13 cellular contexts compared by ENCODE assay signal in the genomic region with DNA sequence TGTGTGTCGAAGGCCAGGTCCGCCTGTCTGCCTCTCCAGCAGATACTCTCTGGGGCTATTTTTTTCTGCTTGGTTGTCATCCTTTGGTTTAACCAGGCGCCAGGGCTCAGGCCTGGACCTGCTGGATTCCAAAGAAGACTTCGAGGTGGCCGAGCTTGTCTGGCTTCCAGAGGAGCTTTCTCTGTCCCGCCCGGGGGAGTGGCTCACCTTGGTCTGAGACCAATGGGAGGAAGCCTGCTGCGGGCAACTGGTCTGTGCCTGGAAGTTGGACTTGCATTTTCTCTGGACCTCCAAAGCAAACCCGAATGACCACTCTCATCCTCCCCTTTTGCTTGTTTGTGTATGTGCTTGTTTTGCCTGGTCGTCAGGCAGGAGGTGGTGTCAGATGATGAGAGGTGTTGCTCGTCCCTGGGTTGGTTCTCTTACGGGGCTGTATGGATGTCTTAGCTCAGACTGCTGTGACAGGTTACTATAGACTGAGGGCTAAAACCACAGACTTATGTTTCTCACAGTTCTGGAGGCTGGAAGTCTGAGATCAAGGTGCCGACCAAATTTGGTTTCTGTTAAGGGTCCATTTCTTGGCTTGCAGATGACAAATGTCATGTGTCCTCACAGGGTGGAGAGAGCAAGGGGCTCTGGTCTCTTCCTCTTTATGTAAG. TPM values are rescaled to one million over a fixed set of nuclear protein-coding genes. Genes with fewer than 3 reads are reported as not detected.
DNase-seq lines count a peak whose midpoint lies in the region; ATAC-seq and TF ChIP-seq lines count a peak whose summit lies in the region.
"Had no signal": no experiment of that assay in that cellular context is flagged by ENCODE, and none has a peak within 500 bp of the region (broad histone marks: within the 10 kb centered on the region; RNA-seq: fewer than 3 reads in every experiment).

No MANE protein-coding gene starts in this region.

- ATAC-seq in Right ventricle myocardium inferior (no peak), HG02642 (IDR thresholded peaks at IDR 0.05; ENCODE audit: poor library complexity, unreplicated experiment) (no peak)

- H3K4me3 Mint-ChIP-seq in chondrocyte (ENCODE audit: unreplicated experiment), result no peak overlapping the region
- peak overlapping the region in 1 of 5 donors; percentile 2 for H3K4me3 Mint-ChIP-seq in immature natural killer cell
- H3K4me3 Mint-ChIP-seq: CD4-positive, alpha-beta memory T cell; T-helper 1 cell treated with Interleukin-12 subunit alpha and Interleukin-12 subunit beta and Interleukin-4 antibody, amounts not matched to agents 30 μg/mL and 1 μg/mL, for 36 hours had no signal

- DNase-seq in cardiac muscle cell (ENCODE audit: low read depth in 1 of 2, low spot score in 1 of 2), result no peak
- no peak for DNase-seq in Right ventricle myocardium inferior (ENCODE audit: missing footprints)
- no peak for DNase-seq in chondrocyte (ENCODE audit: low spot score)
- DNase-seq in immature natural killer cell, result peak in 2 of 3 donors; percentile 6 to 14
- DNase-seq in activated CD4-positive, CD25-positive, alpha-beta regulatory T cell treated with anti-CD3 and anti-CD28 coated beads, Interleukin-2, amount 50 U/mL, for 72 hours, result no peak
- DNase-seq in NCI-H2171 (lab: John Stamatoyannopoulos, UW), result no peak
- DNase-seq: activated naive CD4-positive, alpha-beta T cell; CD4-positive, alpha-beta memory T cell; NCI-H2029 treated with DMSO at 0.1 percent for 48 hours; NCI-H774 had no signal

- H3K4me1 Mint-ChIP-seq in chondrocyte (ENCODE audit: low read depth) (peaks cover 75% of the 10 kb centered on the region), immature natural killer cell (peaks cover 40 to 52% of the 10 kb centered on the region in 2 donors)

- H3K9me3 ChIP-seq in cardiac muscle cell (ENCODE audit: low read depth), result no peaks in the 10 kb centered on the region
- H3K9me3 ChIP-seq in thymus (ENCODE audit: control insufficient read depth), result no peaks in the 10 kb centered on the region

- H3K36me3 Mint-ChIP-seq in chondrocyte (ENCODE audit: low read depth), result no peaks in the 10 kb centered on the region
- no peaks in the 10 kb centered on the region for H3K36me3 Mint-ChIP-seq in immature natural killer cell
- H3K36me3 Mint-ChIP-seq: CD4-positive, alpha-beta memory T cell had no signal

- H3K27ac ChIP-seq in cardiac muscle cell (peak overlapping the region; percentile 89), thymus (ENCODE audit: low read depth) (peak overlapping the region; percentile 36)

- H3K36me3 ChIP-seq in cardiac muscle cell (no peaks in the 10 kb centered on the region), thymus (ENCODE audit: control insufficient read depth, insufficient read depth) (no peaks in the 10 kb centered on the region)

- WGBS in thymus, result 84% methylated on average over 13 of the region's 13 CpGs

- H3K4me3 ChIP-seq in cardiac muscle cell, result no peak overlapping the region
- H3K4me3 ChIP-seq in thymus (ENCODE audit: low read length), result no peak overlapping the region

- TF ChIP-seq CTCF in cardiac muscle cell (IDR thresholded peaks at IDR 0.05; ENCODE audit: low read depth, low read length), result no peak
- TF ChIP-seq CTCF in chondrocyte (IDR thresholded peaks at IDR 0.05), result no peak

- H3K27ac Mint-ChIP-seq in chondrocyte (ENCODE audit: unreplicated experiment) (peak overlapping the region; percentile 96), immature natural killer cell (peak overlapping the region in 2 of 6 donors; percentile 19 to 50)
- H3K27ac Mint-ChIP-seq: CD4-positive, alpha-beta memory T cell had no signal

- no peaks in the 10 kb centered on the region for H3K9me3 Mint-ChIP-seq in chondrocyte (ENCODE audit: low read depth)
- H3K9me3 Mint-ChIP-seq in immature natural killer cell, result no peaks in the 10 kb centered on the region
- H3K9me3 Mint-ChIP-seq: CD4-positive, alpha-beta memory T cell; T-helper 1 cell treated with Interleukin-12 subunit alpha and Interleukin-12 subunit beta and Interleukin-4 antibody, amounts not matched to agents 30 μg/mL and 1 μg/mL, for 36 hours had no signal

- no peaks in the 10 kb centered on the region for H3K27me3 ChIP-seq in cardiac muscle cell
- no peaks in the 10 kb centered on the region for H3K27me3 ChIP-seq in thymus (ENCODE audit: control insufficient read depth, insufficient read depth)

- H3K27me3 Mint-ChIP-seq in chondrocyte (ENCODE audit: low read depth) (no peaks in the 10 kb centered on the region), immature natural killer cell (ENCODE audit: low read depth in 3 of 3) (peaks cover 0 to 2% (median 0%) of the 10 kb centered on the region in 3 donors)

- intact Hi-C loops in Right ventricle myocardium inferior (cut with DNase I), result no loop called here

- H3K4me1 ChIP-seq in cardiac muscle cell (ENCODE audit: low read depth) (peaks cover 50% of the 10 kb centered on the region), thymus (ENCODE audit: control insufficient read depth, insufficient read depth, low read length) (peaks cover 11% of the 10 kb centered on the region)

RNA-seq across cellular contexts. Expression of a gene that starts 19.3 kb away (rescaled TPM):
- 51.6 and 92.4 TPM in 2 replicates for total RNA-seq in cardiac muscle cell
- 9.5 and 13.5 TPM in 2 replicates for polyA plus RNA-seq in cardiac muscle cell
- total RNA-seq in Right ventricle myocardium inferior, result 26.3 TPM
- 110 to 119 TPM (median 119 TPM) in 3 replicates for total RNA-seq in chondrocyte
- polyA plus RNA-seq in immature natural killer cell, result 1 to 10 TPM; 1.4 to 4.7 (median 1.4) TPM
- polyA plus RNA-seq in thymus, result 10.0 TPM

Comparison
In these comparisons a context has a peak if more than half of its experiments do, and no peak if none do; other contexts are left out.
1. DNase-seq: peak in immature natural killer cell (2 of 3); none in cardiac muscle cell (0 of 2), Right ventricle myocardium inferior (single experiment), chondrocyte (single experiment), activated CD4-positive, CD25-positive, alpha-beta regulatory T cell treated with anti-CD3 and anti-CD28 coated beads, Interleukin-2, amount 50 U/mL, for 72 hours (single experiment) and NCI-H2171 (single experiment).